Comparison of ENCODE assay signal across 8 cellular contexts in genomic region chr5:143434261-143435206, GRCh38. TPM values are rescaled to one million over a fixed set of nuclear protein-coding genes. Genes with fewer than 3 reads are reported as not detected.
A peak's percentile ranks its signal among the peaks of the same experiment; 100 is the strongest.
DNase-seq lines count a peak whose midpoint lies in the region; ATAC-seq and TF ChIP-seq lines count a peak whose summit lies in the region.

No MANE protein-coding gene starts in this region.

- H3K4me3 ChIP-seq in transverse colon (peak overlapping the region in 1 of 4 donors; percentile 23), Caco-2 (ENCODE audit: low read depth, low read length) (no peak overlapping the region)

- TF ChIP-seq POLR2A in transverse colon (IDR thresholded peaks at IDR 0.05), result no peak

- ATAC-seq in GM18907 (IDR thresholded peaks at IDR 0.05; ENCODE audit: unreplicated experiment) (peak; percentile 25), GM18520 (IDR thresholded peaks at IDR 0.05; ENCODE audit: unreplicated experiment) (no peak)

- peaks cover 0 to 3% (median 0%) of the 10 kb centered on the region in 4 donors for H3K4me1 ChIP-seq in transverse colon
- no peaks in the 10 kb centered on the region for H3K4me1 ChIP-seq in Caco-2

- 57 to 74% methylated on average over 7 of the region's 7 CpGs for WGBS in transverse colon (ENCODE audit: low coverage in 1 of 2), 2 donors

- H3K27me3 Mint-ChIP-seq in IgD-negative memory B cell, result peaks cover 1% of the 10 kb centered on the region
- no peaks in the 10 kb centered on the region for H3K27me3 Mint-ChIP-seq in Caco-2 (ENCODE audit: insufficient read depth, unreplicated experiment)

- H3K4me3 Mint-ChIP-seq in IgD-negative memory B cell, result peak overlapping the region; percentile 76 to 96 (median 92)
- no peak overlapping the region for H3K4me3 Mint-ChIP-seq in Caco-2 (ENCODE audit: unreplicated experiment)

- DNase-seq in activated T-cell treated with anti-CD3 and anti-CD28 coated beads for 4 hours (peak; percentile 24), medulla oblongata (ENCODE audit: extremely low spot score) (peak; percentile 23), transverse colon (no peak), Caco-2 (no peak), NCI-H2171 (lab: John Stamatoyannopoulos, UW) (no peak)

- H3K4me1 Mint-ChIP-seq in IgD-negative memory B cell, result peaks cover 25 to 50% (median 29%) of the 10 kb centered on the region in 3 donors
- peaks cover 13% of the 10 kb centered on the region for H3K4me1 Mint-ChIP-seq in Caco-2 (ENCODE audit: low read depth, unreplicated experiment)

- CTCF ChIA-PET in Caco-2 (lab: Charles Lee), result no interaction called here

- no peaks in the 10 kb centered on the region for H3K9me3 Mint-ChIP-seq in IgD-negative memory B cell
- no peaks in the 10 kb centered on the region for H3K9me3 Mint-ChIP-seq in Caco-2 (ENCODE audit: unreplicated experiment)

- TF ChIP-seq CTCF in transverse colon (IDR thresholded peaks at IDR 0.05) (no peak), Caco-2 (IDR thresholded peaks at IDR 0.05; ENCODE audit: insufficient read depth in 1 of 2, low read depth in 1 of 2, low read length in 1 of 2, severe bottlenecking in 1 of 2, unreplicated experiment in 1 of 2) (no peak)

- TF ChIP-seq EP300 in transverse colon (IDR thresholded peaks at IDR 0.05; ENCODE audit: low read depth), result no peak

- no TSS peak for BruUV-seq in Caco-2 (replicated peaks; lab: Mats Ljungman, UMichigan)

- peaks cover 3% of the 10 kb centered on the region for H3K27me3 ChIP-seq in transverse colon
- no peaks in the 10 kb centered on the region for H3K27me3 ChIP-seq in Caco-2 (replicated peaks; ENCODE audit: control insufficient read depth, insufficient read depth, low read length)

- H3K36me3 Mint-ChIP-seq in IgD-negative memory B cell, result peaks cover 3% of the 10 kb centered on the region
- no peaks in the 10 kb centered on the region for H3K36me3 Mint-ChIP-seq in Caco-2 (ENCODE audit: insufficient read depth, unreplicated experiment)

- POLR2A ChIA-PET in Caco-2 (lab: Charles Lee), result no interaction called here

- H3K27ac Mint-ChIP-seq in IgD-negative memory B cell (peak overlapping the region; percentile 83 to 98 (median 95)), Caco-2 (ENCODE audit: unreplicated experiment) (no peak overlapping the region)

- intact Hi-C loops in transverse colon (cut with DNase I; ENCODE audit: low total_unique reads), result no loop called here
- intact Hi-C loops in Caco-2 (cut with micrococcal nuclease; ENCODE audit: unreplicated experiment), result no loop called here

- in situ Hi-C loops in transverse colon (cut with MboI; ENCODE audit: low pct_ligation_motif_present in 1 of 4, low pct_unique_long_range_greater_than_20kb in 1 of 4, low sequenced_read_pairs in 3 of 4), result loop anchor here in 1 of 4 donors (25.0 kb wide), 1 partner anchor 378 kb away; the partner anchor contains the start of gene HMHB1

- H3K27ac ChIP-seq in transverse colon, result peak overlapping the region in 3 of 4 donors; percentile 15 to 55 (median 20)

- H3K36me3 ChIP-seq in transverse colon (no peaks in the 10 kb centered on the region), Caco-2 (ENCODE audit: control insufficient read depth, insufficient read depth, low read length) (no peaks in the 10 kb centered on the region)

- H3K9me3 ChIP-seq in transverse colon, result no peaks in the 10 kb centered on the region
- H3K9me3 ChIP-seq in Caco-2, result no peaks in the 10 kb centered on the region

RNA-seq across cellular contexts. Expression of gene NR3C1, which starts 31.0 kb away (rescaled TPM):
- 78.4 TPM for polyA plus RNA-seq in IgD-negative memory B cell
- total RNA-seq in transverse colon (10 to 100 TPM in 3 of 4 donors, 1 to 10 TPM in 1; 8.4 to 37.7 (median 30.3) TPM), Caco-2 (2022) (15.4 and 17.5 TPM in 2 replicates)

Comparison
In these comparisons a context has a peak if more than half of its experiments do, and no peak if none do; other contexts are left out.
1. DNase-seq: peak in activated T-cell treated with anti-CD3 and anti-CD28 coated beads for 4 hours (single experiment) and medulla oblongata (single experiment); none in transverse colon (single experiment), Caco-2 (0 of 2) and NCI-H2171 (single experiment).